ENCODE assay signal across 27 cellular contexts in the genomic region with DNA sequence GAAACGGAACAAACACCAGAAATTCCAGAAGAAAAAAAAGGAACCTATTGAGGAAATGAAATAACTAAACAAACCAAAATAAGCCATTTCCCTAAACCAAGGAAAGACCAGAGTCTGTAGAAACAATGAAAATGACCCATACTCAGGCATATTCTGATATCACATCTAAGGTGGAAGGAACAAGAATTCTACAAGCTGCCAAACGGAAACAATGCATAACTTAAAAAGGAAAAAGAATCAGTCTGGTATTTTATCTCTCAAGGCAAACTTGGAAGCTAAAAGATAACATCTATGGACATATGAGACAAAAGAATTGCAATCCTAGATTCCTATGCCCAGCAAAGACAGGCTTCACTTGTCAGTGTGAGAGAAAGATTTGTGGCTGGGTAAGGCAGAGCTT.
"Had no signal": no experiment of that assay in that cellular context is flagged by ENCODE, and none has a peak within 500 bp of the region (broad histone marks: within the 10 kb centered on the region; RNA-seq: fewer than 3 reads in every experiment).

No MANE protein-coding gene starts in this region.

- H3K4me3 ChIP-seq: dorsolateral prefrontal cortex, esophagus muscularis mucosa, gastroesophageal sphincter, heart right ventricle, lung, psoas muscle, sigmoid colon, stomach, tibial artery had no signal

- H3K27me3 ChIP-seq: dorsolateral prefrontal cortex, esophagus muscularis mucosa, gastroesophageal sphincter, heart right ventricle, sigmoid colon, stomach, tibial artery had no signal

- ATAC-seq: foreskin keratinocyte; gastroesophageal sphincter; left colon; naive thymus-derived CD4-positive, alpha-beta T cell; psoas muscle; stimulated activated effector memory CD8-positive, alpha-beta T cell treated with anti-CD3 and anti-CD28 coated beads, Interleukin-12 subunit alpha, Interleukin-12 subunit beta, amount 100 ng/mL, for 72 hours had no signal

- H3K36me3 ChIP-seq: esophagus muscularis mucosa, gastroesophageal sphincter, heart right ventricle, sigmoid colon, stomach, tibial artery had no signal

- H3K4me1 ChIP-seq: foreskin keratinocyte, gastroesophageal sphincter, psoas muscle, stomach, tibial artery had no signal

- H3K9me3 ChIP-seq: esophagus muscularis mucosa, heart right ventricle, psoas muscle, sigmoid colon, stomach, tibial artery had no signal

- DNase-seq: caudate nucleus; cerebellar nuclear complex; cortex of kidney; dorsolateral prefrontal cortex; effector CD4-positive, alpha-beta T cell; foreskin keratinocyte; glutamatergic neuron; heart right ventricle; hippocampal formation; left colon; mesenchymal stem cell; midbrain; naive thymus-derived CD4-positive, alpha-beta T cell; nephron progenitor cell; nucleus accumbens; psoas muscle; sigmoid colon; stimulated activated CD4-positive, alpha-beta T cell treated with anti-CD3 and anti-CD28 coated beads, Interleukin-2, amount 100 ng/mL, for 24 hours; stimulated activated CD4-positive, alpha-beta T cell treated with anti-CD3 and anti-CD28 coated beads, Interleukin-4, amount 100 ng/mL, for 24 hours; stimulated activated naive CD4-positive, alpha-beta T cell treated with Interleukin-2 at 50 U/mL for 16 hours; stomach; tibial artery had no signal

- FAIRE-seq: islet of Langerhans had no signal

- H3K27ac ChIP-seq: dorsolateral prefrontal cortex, esophagus muscularis mucosa, foreskin keratinocyte, gastroesophageal sphincter, psoas muscle, sigmoid colon, stomach, tibial artery had no signal
